Comparison of ENCODE assay signal across 1 cellular context in the genomic region with DNA sequence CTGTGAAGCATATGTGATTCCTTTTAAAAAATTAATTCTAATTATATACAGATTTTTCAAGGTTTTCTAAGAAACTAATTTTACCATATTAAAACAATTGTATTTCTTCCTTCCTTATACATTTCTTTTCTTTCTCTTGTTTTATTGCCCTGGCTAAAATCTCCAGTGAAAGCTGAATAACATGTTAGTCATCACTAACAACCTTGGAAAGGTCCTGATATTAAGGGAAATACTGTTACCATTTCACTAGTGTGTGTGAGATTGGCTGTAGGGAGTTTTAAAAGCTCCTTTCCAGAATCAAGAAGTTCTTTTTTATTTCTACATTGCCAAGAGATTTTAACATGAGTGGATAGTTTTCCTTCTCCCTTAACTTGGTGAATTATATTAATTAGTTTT.
TF ChIP-seq lines count a peak whose summit lies in the region.

No MANE protein-coding gene starts in this region.

TF ChIP-seq in SK-N-SH, 30 proteins besides CTCF, POLR2A, EP300 and RAD21 (continued from another document):
- TF ChIP-seq, protein P1, sequence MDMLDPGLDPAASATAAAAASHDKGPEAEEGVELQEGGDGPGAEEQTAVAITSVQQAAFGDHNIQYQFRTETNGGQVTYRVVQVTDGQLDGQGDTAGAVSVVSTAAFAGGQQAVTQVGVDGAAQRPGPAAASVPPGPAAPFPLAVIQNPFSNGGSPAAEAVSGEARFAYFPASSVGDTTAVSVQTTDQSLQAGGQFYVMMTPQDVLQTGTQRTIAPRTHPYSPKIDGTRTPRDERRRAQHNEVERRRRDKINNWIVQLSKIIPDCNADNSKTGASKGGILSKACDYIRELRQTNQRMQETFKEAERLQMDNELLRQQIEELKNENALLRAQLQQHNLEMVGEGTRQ (IDR thresholded peaks at IDR 0.05; ENCODE audit: borderline replicate concordance, low read depth, low read length) = no peak
